1 cellular context compared by ENCODE assay signal in genomic region chr4:38803833-38804653, GRCh38.
TF ChIP-seq lines count a peak whose summit lies in the region.

No MANE protein-coding gene starts in this region.

TF ChIP-seq in WTC11, 78 proteins besides CTCF, POLR2A, EP300 and RAD21 (continued from another document):
- no peak for TF ChIP-seq E2F1 (CRISPR knock-in tag; IDR thresholded peaks at IDR 0.05)
- TF ChIP-seq NFYB (CRISPR knock-in tag; conservative IDR thresholded peaks at IDR 0.05; ENCODE audit: low read depth), result no peak
- TF ChIP-seq, protein P1, sequence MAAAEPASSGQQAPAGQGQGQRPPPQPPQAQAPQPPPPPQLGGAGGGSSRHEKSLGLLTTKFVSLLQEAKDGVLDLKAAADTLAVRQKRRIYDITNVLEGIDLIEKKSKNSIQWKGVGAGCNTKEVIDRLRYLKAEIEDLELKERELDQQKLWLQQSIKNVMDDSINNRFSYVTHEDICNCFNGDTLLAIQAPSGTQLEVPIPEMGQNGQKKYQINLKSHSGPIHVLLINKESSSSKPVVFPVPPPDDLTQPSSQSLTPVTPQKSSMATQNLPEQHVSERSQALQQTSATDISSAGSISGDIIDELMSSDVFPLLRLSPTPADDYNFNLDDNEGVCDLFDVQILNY (CRISPR knock-in tag; IDR thresholded peaks at IDR 0.05), result no peak
- TF ChIP-seq SMAD3 (CRISPR knock-in tag; IDR thresholded peaks at IDR 0.05; ENCODE audit: borderline replicate concordance), result no peak
- no peak for TF ChIP-seq NR1H2 (CRISPR knock-in tag; IDR thresholded peaks at IDR 0.05)
TF ChIP-seq in WTC11: peak in this region for 0.
